1 cellular context compared by ENCODE assay signal in the genomic region with DNA sequence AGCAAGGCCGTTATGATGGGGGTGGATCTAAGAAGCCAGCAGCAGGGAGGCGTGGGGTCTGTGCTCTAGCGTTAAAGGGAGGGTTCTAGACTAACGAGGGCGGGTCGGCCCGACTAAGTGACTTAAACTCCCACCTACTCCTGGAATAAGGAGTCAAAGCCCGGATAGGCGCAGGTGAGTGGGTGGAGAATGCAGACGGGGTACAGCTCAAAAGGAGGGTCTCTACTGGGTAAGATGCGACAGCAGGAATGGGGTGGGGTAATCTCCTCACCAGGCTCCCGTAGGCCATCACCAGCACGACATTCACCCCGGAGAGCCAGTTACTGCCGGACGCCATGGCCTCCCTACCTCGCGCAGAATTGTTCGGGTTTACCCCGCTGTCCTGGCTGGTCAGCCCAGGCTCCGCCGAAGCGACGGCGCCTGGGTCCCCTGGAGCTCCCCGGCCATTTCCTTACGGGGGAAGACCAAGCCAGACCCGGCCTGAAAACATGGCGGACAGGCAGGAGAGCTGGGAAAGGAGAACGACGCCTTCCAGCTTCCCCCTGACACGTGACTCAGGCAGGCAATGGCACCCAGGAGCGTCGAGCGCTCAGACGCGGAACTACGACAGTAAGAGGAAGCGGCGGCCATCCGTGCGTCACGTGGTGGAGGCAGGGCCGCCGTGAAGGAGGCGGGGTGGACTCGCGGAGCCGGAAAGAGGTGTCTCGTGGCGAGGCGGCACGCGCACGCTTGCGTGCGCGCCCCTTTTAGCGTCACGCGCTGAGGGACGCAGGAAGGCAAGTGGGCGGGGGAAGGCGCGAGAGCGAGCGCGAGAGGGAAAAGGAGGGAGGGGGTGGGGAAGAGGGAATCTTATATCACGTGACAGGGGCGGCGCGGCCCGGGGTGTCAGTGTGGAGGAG.
TF ChIP-seq lines count a peak whose summit lies in the region.

A gene with protein sequence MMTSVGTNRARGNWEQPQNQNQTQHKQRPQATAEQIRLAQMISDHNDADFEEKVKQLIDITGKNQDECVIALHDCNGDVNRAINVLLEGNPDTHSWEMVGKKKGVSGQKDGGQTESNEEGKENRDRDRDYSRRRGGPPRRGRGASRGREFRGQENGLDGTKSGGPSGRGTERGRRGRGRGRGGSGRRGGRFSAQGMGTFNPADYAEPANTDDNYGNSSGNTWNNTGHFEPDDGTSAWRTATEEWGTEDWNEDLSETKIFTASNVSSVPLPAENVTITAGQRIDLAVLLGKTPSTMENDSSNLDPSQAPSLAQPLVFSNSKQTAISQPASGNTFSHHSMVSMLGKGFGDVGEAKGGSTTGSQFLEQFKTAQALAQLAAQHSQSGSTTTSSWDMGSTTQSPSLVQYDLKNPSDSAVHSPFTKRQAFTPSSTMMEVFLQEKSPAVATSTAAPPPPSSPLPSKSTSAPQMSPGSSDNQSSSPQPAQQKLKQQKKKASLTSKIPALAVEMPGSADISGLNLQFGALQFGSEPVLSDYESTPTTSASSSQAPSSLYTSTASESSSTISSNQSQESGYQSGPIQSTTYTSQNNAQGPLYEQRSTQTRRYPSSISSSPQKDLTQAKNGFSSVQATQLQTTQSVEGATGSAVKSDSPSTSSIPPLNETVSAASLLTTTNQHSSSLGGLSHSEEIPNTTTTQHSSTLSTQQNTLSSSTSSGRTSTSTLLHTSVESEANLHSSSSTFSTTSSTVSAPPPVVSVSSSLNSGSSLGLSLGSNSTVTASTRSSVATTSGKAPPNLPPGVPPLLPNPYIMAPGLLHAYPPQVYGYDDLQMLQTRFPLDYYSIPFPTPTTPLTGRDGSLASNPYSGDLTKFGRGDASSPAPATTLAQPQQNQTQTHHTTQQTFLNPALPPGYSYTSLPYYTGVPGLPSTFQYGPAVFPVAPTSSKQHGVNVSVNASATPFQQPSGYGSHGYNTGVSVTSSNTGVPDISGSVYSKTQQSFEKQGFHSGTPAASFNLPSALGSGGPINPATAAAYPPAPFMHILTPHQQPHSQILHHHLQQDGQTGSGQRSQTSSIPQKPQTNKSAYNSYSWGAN (plus strand): TSS at position 885 of the 899 bp plus-strand sequence. CDS start 4,169 bp downstream, outside the sequence.

TF ChIP-seq in K562, 482 proteins besides CTCF, POLR2A, EP300 and RAD21 (continued from another document and continues in another):
- peak; percentile 42; the same call in 1 of the 2 replicates for TF ChIP-seq NR2C1 (IDR thresholded peaks at IDR 0.05)
- TF ChIP-seq NR2C1 (tag; IDR thresholded peaks at IDR 0.05): peak; percentile 50; the same call in 1 of the 2 replicates
- TF ChIP-seq FOXK1 (CRISPR knock-in tag; IDR thresholded peaks at IDR 0.05; ENCODE audit: borderline replicate concordance): no peak
- peak; percentile 91 for TF ChIP-seq TAF9B (IDR thresholded peaks at IDR 0.05; ENCODE audit: partially characterized antibody)
- peak; percentile 99 for TF ChIP-seq BHLHE40 (IDR thresholded peaks at IDR 0.05; ENCODE audit: low read length)
- no peak for TF ChIP-seq ZFPM2 (CRISPR knock-in tag; IDR thresholded peaks at IDR 0.05)
- no peak for TF ChIP-seq HOXB6 (CRISPR knock-in tag; IDR thresholded peaks at IDR 0.05; ENCODE audit: borderline replicate concordance)
- no peak for TF ChIP-seq GABPB2 (CRISPR knock-in tag; conservative IDR thresholded peaks at IDR 0.05)
- TF ChIP-seq HDAC1 (IDR thresholded peaks at IDR 0.05): peak in 1 of 2 experiments; percentile 84; a peak in 1 of 4 replicates
- TF ChIP-seq SAFB2 (IDR thresholded peaks at IDR 0.05; ENCODE audit: borderline replicate concordance, low read depth, low read length, severe bottlenecking): no peak
- no peak for TF ChIP-seq ZSCAN32 (CRISPR knock-in tag; IDR thresholded peaks at IDR 0.05)
- TF ChIP-seq, protein P1, sequence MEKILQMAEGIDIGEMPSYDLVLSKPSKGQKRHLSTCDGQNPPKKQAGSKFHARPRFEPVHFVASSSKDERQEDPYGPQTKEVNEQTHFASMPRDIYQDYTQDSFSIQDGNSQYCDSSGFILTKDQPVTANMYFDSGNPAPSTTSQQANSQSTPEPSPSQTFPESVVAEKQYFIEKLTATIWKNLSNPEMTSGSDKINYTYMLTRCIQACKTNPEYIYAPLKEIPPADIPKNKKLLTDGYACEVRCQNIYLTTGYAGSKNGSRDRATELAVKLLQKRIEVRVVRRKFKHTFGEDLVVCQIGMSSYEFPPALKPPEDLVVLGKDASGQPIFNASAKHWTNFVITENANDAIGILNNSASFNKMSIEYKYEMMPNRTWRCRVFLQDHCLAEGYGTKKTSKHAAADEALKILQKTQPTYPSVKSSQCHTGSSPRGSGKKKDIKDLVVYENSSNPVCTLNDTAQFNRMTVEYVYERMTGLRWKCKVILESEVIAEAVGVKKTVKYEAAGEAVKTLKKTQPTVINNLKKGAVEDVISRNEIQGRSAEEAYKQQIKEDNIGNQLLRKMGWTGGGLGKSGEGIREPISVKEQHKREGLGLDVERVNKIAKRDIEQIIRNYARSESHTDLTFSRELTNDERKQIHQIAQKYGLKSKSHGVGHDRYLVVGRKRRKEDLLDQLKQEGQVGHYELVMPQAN (IDR thresholded peaks at IDR 0.05; ENCODE audit: borderline replicate concordance): peak; percentile 86; the same call in 1 of the 2 replicates
- no peak for TF ChIP-seq NFXL1 (CRISPR knock-in tag; IDR thresholded peaks at IDR 0.05)
- 0 out of 2 replicates have a peak, but pooled peaks have one; percentile 6 for TF ChIP-seq MTA2 (IDR thresholded peaks at IDR 0.05; ENCODE audit: low read depth)
- TF ChIP-seq, protein P2, sequence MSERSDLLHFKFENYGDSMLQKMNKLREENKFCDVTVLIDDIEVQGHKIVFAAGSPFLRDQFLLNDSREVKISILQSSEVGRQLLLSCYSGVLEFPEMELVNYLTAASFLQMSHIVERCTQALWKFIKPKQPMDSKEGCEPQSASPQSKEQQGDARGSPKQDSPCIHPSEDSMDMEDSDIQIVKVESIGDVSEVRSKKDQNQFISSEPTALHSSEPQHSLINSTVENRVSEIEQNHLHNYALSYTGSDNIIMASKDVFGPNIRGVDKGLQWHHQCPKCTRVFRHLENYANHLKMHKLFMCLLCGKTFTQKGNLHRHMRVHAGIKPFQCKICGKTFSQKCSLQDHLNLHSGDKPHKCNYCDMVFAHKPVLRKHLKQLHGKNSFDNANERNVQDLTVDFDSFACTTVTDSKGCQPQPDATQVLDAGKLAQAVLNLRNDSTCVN (CRISPR knock-in tag; IDR thresholded peaks at IDR 0.05): no peak
- TF ChIP-seq FOS (IDR thresholded peaks at IDR 0.05; ENCODE audit: extremely low read depth, insufficient read length): no peak
- TF ChIP-seq, protein P3, sequence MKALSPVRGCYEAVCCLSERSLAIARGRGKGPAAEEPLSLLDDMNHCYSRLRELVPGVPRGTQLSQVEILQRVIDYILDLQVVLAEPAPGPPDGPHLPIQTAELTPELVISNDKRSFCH (CRISPR knock-in tag; IDR thresholded peaks at IDR 0.05): no peak
- TF ChIP-seq, protein P3 (tag; IDR thresholded peaks at IDR 0.05): peak; percentile 80
- TF ChIP-seq, protein P4, sequence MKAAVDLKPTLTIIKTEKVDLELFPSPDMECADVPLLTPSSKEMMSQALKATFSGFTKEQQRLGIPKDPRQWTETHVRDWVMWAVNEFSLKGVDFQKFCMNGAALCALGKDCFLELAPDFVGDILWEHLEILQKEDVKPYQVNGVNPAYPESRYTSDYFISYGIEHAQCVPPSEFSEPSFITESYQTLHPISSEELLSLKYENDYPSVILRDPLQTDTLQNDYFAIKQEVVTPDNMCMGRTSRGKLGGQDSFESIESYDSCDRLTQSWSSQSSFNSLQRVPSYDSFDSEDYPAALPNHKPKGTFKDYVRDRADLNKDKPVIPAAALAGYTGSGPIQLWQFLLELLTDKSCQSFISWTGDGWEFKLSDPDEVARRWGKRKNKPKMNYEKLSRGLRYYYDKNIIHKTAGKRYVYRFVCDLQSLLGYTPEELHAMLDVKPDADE (conservative IDR thresholded peaks at IDR 0.05; ENCODE audit: control insufficient read depth, low read depth, low read length): peak; percentile 83; the same call in 1 of the 2 replicates
- peak; percentile 100 for TF ChIP-seq NFRKB (IDR thresholded peaks at IDR 0.05; ENCODE audit: low read depth)
- no peak for TF ChIP-seq TGIF2 (CRISPR knock-in tag; IDR thresholded peaks at IDR 0.05)
- TF ChIP-seq NFYB (IDR thresholded peaks at IDR 0.05; ENCODE audit: extremely low read depth, insufficient read length): no peak
- TF ChIP-seq, protein P5, sequence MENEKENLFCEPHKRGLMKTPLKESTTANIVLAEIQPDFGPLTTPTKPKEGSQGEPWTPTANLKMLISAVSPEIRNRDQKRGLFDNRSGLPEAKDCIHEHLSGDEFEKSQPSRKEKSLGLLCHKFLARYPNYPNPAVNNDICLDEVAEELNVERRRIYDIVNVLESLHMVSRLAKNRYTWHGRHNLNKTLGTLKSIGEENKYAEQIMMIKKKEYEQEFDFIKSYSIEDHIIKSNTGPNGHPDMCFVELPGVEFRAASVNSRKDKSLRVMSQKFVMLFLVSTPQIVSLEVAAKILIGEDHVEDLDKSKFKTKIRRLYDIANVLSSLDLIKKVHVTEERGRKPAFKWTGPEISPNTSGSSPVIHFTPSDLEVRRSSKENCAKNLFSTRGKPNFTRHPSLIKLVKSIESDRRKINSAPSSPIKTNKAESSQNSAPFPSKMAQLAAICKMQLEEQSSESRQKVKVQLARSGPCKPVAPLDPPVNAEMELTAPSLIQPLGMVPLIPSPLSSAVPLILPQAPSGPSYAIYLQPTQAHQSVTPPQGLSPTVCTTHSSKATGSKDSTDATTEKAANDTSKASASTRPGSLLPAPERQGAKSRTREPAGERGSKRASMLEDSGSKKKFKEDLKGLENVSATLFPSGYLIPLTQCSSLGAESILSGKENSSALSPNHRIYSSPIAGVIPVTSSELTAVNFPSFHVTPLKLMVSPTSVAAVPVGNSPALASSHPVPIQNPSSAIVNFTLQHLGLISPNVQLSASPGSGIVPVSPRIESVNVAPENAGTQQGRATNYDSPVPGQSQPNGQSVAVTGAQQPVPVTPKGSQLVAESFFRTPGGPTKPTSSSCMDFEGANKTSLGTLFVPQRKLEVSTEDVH (IDR thresholded peaks at IDR 0.05; ENCODE audit: low read depth, partially characterized antibody): peak; percentile 88
- peak; percentile 40; the same call in 1 of the 2 replicates for TF ChIP-seq SMARCC2 (IDR thresholded peaks at IDR 0.05; ENCODE audit: low read depth)
- TF ChIP-seq COPS2 (conservative IDR thresholded peaks at IDR 0.05): no peak
- TF ChIP-seq HMGN3 (IDR thresholded peaks at IDR 0.05; ENCODE audit: borderline replicate concordance, extremely low read depth, insufficient read length, low read depth, low read length): peak; percentile 86
- TF ChIP-seq CEBPB (tag; IDR thresholded peaks at IDR 0.05): no peak
- TF ChIP-seq, protein P6, sequence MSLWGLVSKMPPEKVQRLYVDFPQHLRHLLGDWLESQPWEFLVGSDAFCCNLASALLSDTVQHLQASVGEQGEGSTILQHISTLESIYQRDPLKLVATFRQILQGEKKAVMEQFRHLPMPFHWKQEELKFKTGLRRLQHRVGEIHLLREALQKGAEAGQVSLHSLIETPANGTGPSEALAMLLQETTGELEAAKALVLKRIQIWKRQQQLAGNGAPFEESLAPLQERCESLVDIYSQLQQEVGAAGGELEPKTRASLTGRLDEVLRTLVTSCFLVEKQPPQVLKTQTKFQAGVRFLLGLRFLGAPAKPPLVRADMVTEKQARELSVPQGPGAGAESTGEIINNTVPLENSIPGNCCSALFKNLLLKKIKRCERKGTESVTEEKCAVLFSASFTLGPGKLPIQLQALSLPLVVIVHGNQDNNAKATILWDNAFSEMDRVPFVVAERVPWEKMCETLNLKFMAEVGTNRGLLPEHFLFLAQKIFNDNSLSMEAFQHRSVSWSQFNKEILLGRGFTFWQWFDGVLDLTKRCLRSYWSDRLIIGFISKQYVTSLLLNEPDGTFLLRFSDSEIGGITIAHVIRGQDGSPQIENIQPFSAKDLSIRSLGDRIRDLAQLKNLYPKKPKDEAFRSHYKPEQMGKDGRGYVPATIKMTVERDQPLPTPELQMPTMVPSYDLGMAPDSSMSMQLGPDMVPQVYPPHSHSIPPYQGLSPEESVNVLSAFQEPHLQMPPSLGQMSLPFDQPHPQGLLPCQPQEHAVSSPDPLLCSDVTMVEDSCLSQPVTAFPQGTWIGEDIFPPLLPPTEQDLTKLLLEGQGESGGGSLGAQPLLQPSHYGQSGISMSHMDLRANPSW (CRISPR knock-in tag; IDR thresholded peaks at IDR 0.05): peak; percentile 67; the same call in 1 of the 2 replicates
- no peak for TF ChIP-seq GATAD2A (IDR thresholded peaks at IDR 0.05)
- no peak for TF ChIP-seq DACH1 (IDR thresholded peaks at IDR 0.05; ENCODE audit: partially characterized antibody)
- TF ChIP-seq SOX6 (IDR thresholded peaks at IDR 0.05): peak; percentile 79
- TF ChIP-seq CREB1 (IDR thresholded peaks at IDR 0.05): peak; percentile 89
- peak; percentile 90 for TF ChIP-seq CREB1 (CRISPR knock-in tag; IDR thresholded peaks at IDR 0.05)
- TF ChIP-seq RBFOX2 (IDR thresholded peaks at IDR 0.05; ENCODE audit: low read depth, low read length): peak; percentile 96
- no peak for TF ChIP-seq CCAR2 (IDR thresholded peaks at IDR 0.05; ENCODE audit: low read depth, low read length)
- TF ChIP-seq, protein P7, sequence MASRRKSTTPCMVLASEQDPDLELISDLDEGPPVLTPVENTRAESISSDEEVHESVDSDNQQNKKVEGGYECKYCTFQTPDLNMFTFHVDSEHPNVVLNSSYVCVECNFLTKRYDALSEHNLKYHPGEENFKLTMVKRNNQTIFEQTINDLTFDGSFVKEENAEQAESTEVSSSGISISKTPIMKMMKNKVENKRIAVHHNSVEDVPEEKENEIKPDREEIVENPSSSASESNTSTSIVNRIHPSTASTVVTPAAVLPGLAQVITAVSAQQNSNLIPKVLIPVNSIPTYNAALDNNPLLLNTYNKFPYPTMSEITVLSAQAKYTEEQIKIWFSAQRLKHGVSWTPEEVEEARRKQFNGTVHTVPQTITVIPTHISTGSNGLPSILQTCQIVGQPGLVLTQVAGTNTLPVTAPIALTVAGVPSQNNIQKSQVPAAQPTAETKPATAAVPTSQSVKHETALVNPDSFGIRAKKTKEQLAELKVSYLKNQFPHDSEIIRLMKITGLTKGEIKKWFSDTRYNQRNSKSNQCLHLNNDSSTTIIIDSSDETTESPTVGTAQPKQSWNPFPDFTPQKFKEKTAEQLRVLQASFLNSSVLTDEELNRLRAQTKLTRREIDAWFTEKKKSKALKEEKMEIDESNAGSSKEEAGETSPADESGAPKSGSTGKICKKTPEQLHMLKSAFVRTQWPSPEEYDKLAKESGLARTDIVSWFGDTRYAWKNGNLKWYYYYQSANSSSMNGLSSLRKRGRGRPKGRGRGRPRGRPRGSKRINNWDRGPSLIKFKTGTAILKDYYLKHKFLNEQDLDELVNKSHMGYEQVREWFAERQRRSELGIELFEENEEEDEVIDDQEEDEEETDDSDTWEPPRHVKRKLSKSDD (conservative IDR thresholded peaks at IDR 0.05; ENCODE audit: low read length): no peak
- TF ChIP-seq HDAC8 (tag; IDR thresholded peaks at IDR 0.05): peak; percentile 61; the same call in 1 of the 2 replicates
- TF ChIP-seq RUNX1 (IDR thresholded peaks at IDR 0.05; ENCODE audit: low read depth): no peak
- peak; percentile 81 for TF ChIP-seq RNF2 (IDR thresholded peaks at IDR 0.05)
- TF ChIP-seq NFIC (IDR thresholded peaks at IDR 0.05): peak; percentile 40; the same call in 1 of the 2 replicates
- peak; percentile 73; the same call in 1 of the 2 replicates for TF ChIP-seq SMAD4 (CRISPR knock-in tag; conservative IDR thresholded peaks at IDR 0.05)
- peak; percentile 89 for TF ChIP-seq TBP (optimal IDR thresholded peaks at IDR 0.05; ENCODE audit: low read depth, low read length)
